ENCODE assay signal across 19 cellular contexts in the genomic region with DNA sequence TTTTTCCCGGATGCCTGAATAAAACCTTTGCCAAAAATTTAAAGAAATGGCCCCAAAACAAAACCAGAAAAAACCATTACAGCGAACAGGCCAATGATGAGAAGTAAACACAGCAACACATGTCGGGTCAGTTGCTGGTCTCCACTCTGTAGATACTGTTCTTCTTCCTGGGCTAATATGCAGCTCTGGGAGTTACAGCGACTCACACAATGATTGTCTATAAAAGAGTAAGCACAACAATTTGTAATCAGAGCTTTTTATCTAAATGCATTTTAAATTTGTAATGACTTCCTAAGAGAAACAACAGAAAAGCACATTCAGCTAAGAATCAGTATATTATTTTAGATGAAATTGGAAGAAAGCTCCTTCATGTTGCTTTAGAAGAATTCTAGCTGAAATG.
"Had no signal": no experiment of that assay in that cellular context is flagged by ENCODE, and none has a peak within 500 bp of the region (broad histone marks: within the 10 kb centered on the region; RNA-seq: fewer than 3 reads in every experiment).

No MANE protein-coding gene starts in this region.

- DNase-seq: KBM-7, MV-4-11, NCI-H1048, NCI-H1105, NCI-H1417, NCI-H1436 treated with DMSO at 0.1 percent for 48 hours, NCI-H1694, NCI-H187 treated with DMSO at 0.1 percent for 48 hours, NCI-H2029 treated with DMSO at 0.1 percent for 48 hours, NCI-H2171 treated with DMSO at 0.1 percent for 48 hours, NCI-H345, NCI-H524, NCI-H526 treated with DMSO at 0.1 percent for 48 hours, NCI-H774, Right ventricle myocardium superior, RPMI8226, SIG-M5 had no signal

- FAIRE-seq: HepG2 had no signal

- H3K4me3 ChIP-seq: SJSA1 had no signal

- H3K27me3 ChIP-seq: SJSA1 had no signal

- H3K9me3 ChIP-seq: SJSA1 had no signal

- H3K27ac ChIP-seq: SJSA1 had no signal

- ATAC-seq: HepG2 had no signal
